In genomic region chr16:21525029-21525895, GRCh38 we compare ENCODE assay signal across 1 cellular context.
TF ChIP-seq lines count a peak whose summit lies in the region.
"Not testable (repeated sequence)": the region's sequence is repeated elsewhere in the genome, so short reads cannot be mapped to it uniquely, and the experiment has no call there.

No MANE protein-coding gene starts in this region.

TF ChIP-seq in HepG2, 621 proteins besides CTCF, POLR2A, EP300 and RAD21 (continued from another document and continues in another):
- TF ChIP-seq ELF3 (CRISPR knock-in tag; IDR thresholded peaks at IDR 0.05) (peak; percentile 93), ZNF598 (CRISPR knock-in tag; IDR thresholded peaks at IDR 0.05; ENCODE audit: borderline replicate concordance) (0 out of 2 replicates have a peak, but pooled peaks have one; percentile 59), MLXIP (CRISPR knock-in tag; IDR thresholded peaks at IDR 0.05; ENCODE audit: borderline replicate concordance) (peak; percentile 69; the same call in 1 of the 2 replicates), IRF2 (CRISPR knock-in tag; IDR thresholded peaks at IDR 0.05) (peak; percentile 96), PHB2 (IDR thresholded peaks at IDR 0.05; ENCODE audit: partially characterized antibody) (peak; percentile 13), MAZ (IDR thresholded peaks at IDR 0.05; ENCODE audit: borderline replicate concordance, low read depth, low read length) (peak; percentile 81), MAZ (CRISPR knock-in tag; IDR thresholded peaks at IDR 0.05; ENCODE audit: low read depth) (peak; percentile 97), ZNF652 (CRISPR knock-in tag; IDR thresholded peaks at IDR 0.05; ENCODE audit: borderline replicate concordance, low read depth) (peak; percentile 71; the same call in 1 of the 2 replicates), ZBTB46 (CRISPR knock-in tag; IDR thresholded peaks at IDR 0.05; ENCODE audit: borderline replicate concordance) (peak; percentile 93), KLF6 (CRISPR knock-in tag; IDR thresholded peaks at IDR 0.05) (peak; percentile 90), HMGXB3 (CRISPR knock-in tag; IDR thresholded peaks at IDR 0.05; ENCODE audit: borderline replicate concordance) (peak; percentile 88), HES4 (CRISPR knock-in tag; IDR thresholded peaks at IDR 0.05; ENCODE audit: borderline replicate concordance) (peak; percentile 90; the same call in 1 of the 2 replicates), ZBTB38 (CRISPR knock-in tag; IDR thresholded peaks at IDR 0.05) (peak; percentile 89; the same call in 1 of the 2 replicates), SUZ12 (IDR thresholded peaks at IDR 0.05; ENCODE audit: low read depth, low read length) (0 out of 2 replicates have a peak, but pooled peaks have one; percentile 6), ZNF83 (CRISPR knock-in tag; IDR thresholded peaks at IDR 0.05; ENCODE audit: borderline replicate concordance) (peak; percentile 33; the same call in 1 of the 2 replicates), GABPA (CRISPR knock-in tag; IDR thresholded peaks at IDR 0.05; ENCODE audit: low read depth) (peak; percentile 23; the same call in 1 of the 2 replicates), ZNF280B (CRISPR knock-in tag; IDR thresholded peaks at IDR 0.05; ENCODE audit: borderline replicate concordance) (peak; percentile 87; the same call in 1 of the 2 replicates), MYC (CRISPR knock-in tag; IDR thresholded peaks at IDR 0.05; ENCODE audit: borderline replicate concordance) (peak; percentile 98), MTF2 (CRISPR knock-in tag; IDR thresholded peaks at IDR 0.05; ENCODE audit: borderline replicate concordance) (peak; percentile 93; the same call in 1 of the 2 replicates), KAT8 (CRISPR knock-in tag; IDR thresholded peaks at IDR 0.05) (peak; percentile 84; the same call in 1 of the 2 replicates), MED8 (CRISPR knock-in tag; IDR thresholded peaks at IDR 0.05; ENCODE audit: insufficient replicate concordance) (peak; percentile 74), ZNF24 (IDR thresholded peaks at IDR 0.05) (peak; percentile 89), ZSCAN20 (CRISPR knock-in tag; IDR thresholded peaks at IDR 0.05; ENCODE audit: borderline replicate concordance) (0 out of 2 replicates have a peak, but pooled peaks have one; percentile 37), ZNF761 (CRISPR knock-in tag; conservative IDR thresholded peaks at IDR 0.05) (peak; percentile 98), ZNF660 (CRISPR knock-in tag; IDR thresholded peaks at IDR 0.05; ENCODE audit: borderline replicate concordance, low read depth) (peak; percentile 88; the same call in 1 of the 2 replicates), ZNF687 (CRISPR knock-in tag; IDR thresholded peaks at IDR 0.05) (peak; percentile 95), ZBED4 (CRISPR knock-in tag; IDR thresholded peaks at IDR 0.05; ENCODE audit: borderline replicate concordance) (peak; percentile 68; the same call in 1 of the 2 replicates), DDIT3 (CRISPR knock-in tag; IDR thresholded peaks at IDR 0.05) (peak; percentile 90), ZNF547 (CRISPR knock-in tag; IDR thresholded peaks at IDR 0.05) (peak; percentile 60; the same call in 1 of the 2 replicates), ZKSCAN1 (IDR thresholded peaks at IDR 0.05; ENCODE audit: low read length) (peak; percentile 79), ZNF282 (IDR thresholded peaks at IDR 0.05; ENCODE audit: partially characterized antibody) (peak; percentile 17), ZNF414 (CRISPR knock-in tag; IDR thresholded peaks at IDR 0.05) (peak; percentile 92; the same call in 1 of the 2 replicates), CEBPG (CRISPR knock-in tag; IDR thresholded peaks at IDR 0.05) (peak; percentile 99), MEF2D (CRISPR knock-in tag; IDR thresholded peaks at IDR 0.05) (peak; percentile 56; the same call in 1 of the 2 replicates), RARG (CRISPR knock-in tag; IDR thresholded peaks at IDR 0.05; ENCODE audit: low read depth) (peak; percentile 51; the same call in 1 of the 2 replicates), ZBTB8A (CRISPR knock-in tag; IDR thresholded peaks at IDR 0.05; ENCODE audit: borderline replicate concordance, low read depth) (peak; percentile 90; the same call in 1 of the 2 replicates), ZNF549 (CRISPR knock-in tag; IDR thresholded peaks at IDR 0.05) (0 out of 2 replicates have a peak, but pooled peaks have one; percentile 34), BCL6 (CRISPR knock-in tag; IDR thresholded peaks at IDR 0.05) (peak; percentile 99), SIX4 (CRISPR knock-in tag; IDR thresholded peaks at IDR 0.05) (peak; percentile 92), ZNF7 (CRISPR knock-in tag; IDR thresholded peaks at IDR 0.05) (peak; percentile 65)
- not testable (repeated sequence) for TF ChIP-seq GABPA (IDR thresholded peaks at IDR 0.05; ENCODE audit: low read depth, low read length)
